Comparison of ENCODE assay signal across 12 cellular contexts in genomic region chr1:223761416-223761815, GRCh38.
"Had no signal": no experiment of that assay in that cellular context is flagged by ENCODE, and none has a peak within 500 bp of the region (broad histone marks: within the 10 kb centered on the region; RNA-seq: fewer than 3 reads in every experiment).

No MANE protein-coding gene starts in this region.

- H3K4me1 Mint-ChIP-seq: activated naive CD8-positive, alpha-beta T cell treated with anti-CD3 and anti-CD28 coated beads, Interleukin-2, amount 10 ng/mL, durations not matched to agents 7 days and 5 days had no signal

- H3K9me3 Mint-ChIP-seq: activated CD4-positive, alpha-beta memory T cell treated with anti-CD3 and anti-CD28 coated beads for 36 hours; activated naive CD8-positive, alpha-beta T cell treated with anti-CD3 and anti-CD28 coated beads, Interleukin-2, amount 10 ng/mL, durations not matched to agents 7 days and 5 days; stimulated activated naive CD8-positive, alpha-beta T cell treated with anti-CD3 and anti-CD28 coated beads, Interleukin-15, Interleukin-2, amounts not matched to agents 100 ng/mL and 50 ng/mL, for 24 hours had no signal

- H3K27ac Mint-ChIP-seq: activated CD4-positive, alpha-beta memory T cell treated with anti-CD3 and anti-CD28 coated beads for 36 hours; activated naive CD8-positive, alpha-beta T cell treated with anti-CD3 and anti-CD28 coated beads, Interleukin-2, amount 10 ng/mL, durations not matched to agents 7 days and 5 days had no signal

- H3K27me3 ChIP-seq: testis had no signal

- H3K27ac ChIP-seq: coronary artery, testis had no signal

- H3K4me3 ChIP-seq: coronary artery, testis had no signal

- H3K4me3 Mint-ChIP-seq: activated CD4-positive, alpha-beta memory T cell treated with anti-CD3 and anti-CD28 coated beads for 36 hours; activated naive CD8-positive, alpha-beta T cell treated with anti-CD3 and anti-CD28 coated beads, Interleukin-2, amount 10 ng/mL, durations not matched to agents 7 days and 5 days; stimulated activated naive CD8-positive, alpha-beta T cell treated with anti-CD3 and anti-CD28 coated beads, Interleukin-15, Interleukin-2, amounts not matched to agents 100 ng/mL and 50 ng/mL, for 24 hours had no signal

- DNase-seq: activated CD4-positive, alpha-beta memory T cell treated with anti-CD3 and anti-CD28 coated beads for 36 hours; activated CD4-positive, CD25-positive, alpha-beta regulatory T cell treated with anti-CD3 and anti-CD28 coated beads, Interleukin-2, amount 50 U/mL, for 72 hours; activated naive CD8-positive, alpha-beta T cell treated with anti-CD3 and anti-CD28 coated beads, Interleukin-2, amount 10 ng/mL, durations not matched to agents 7 days and 5 days; activated T-cell treated with anti-CD3 and anti-CD28 coated beads, Interleukin-2, amount 50 U/mL, for 48 hours; erythroblast; glutamatergic neuron; left cardiac atrium; stimulated activated CD4-positive, alpha-beta T cell treated with anti-CD3 and anti-CD28 coated beads, Interleukin-2, amount 100 ng/mL, for 48 hours; SW 1271; testis had no signal

- H3K27me3 Mint-ChIP-seq: activated CD4-positive, alpha-beta memory T cell treated with anti-CD3 and anti-CD28 coated beads for 36 hours; activated naive CD8-positive, alpha-beta T cell treated with anti-CD3 and anti-CD28 coated beads, Interleukin-2, amount 10 ng/mL, durations not matched to agents 7 days and 5 days; stimulated activated naive CD8-positive, alpha-beta T cell treated with anti-CD3 and anti-CD28 coated beads, Interleukin-15, Interleukin-2, amounts not matched to agents 100 ng/mL and 50 ng/mL, for 24 hours had no signal
